In the genomic region with DNA sequence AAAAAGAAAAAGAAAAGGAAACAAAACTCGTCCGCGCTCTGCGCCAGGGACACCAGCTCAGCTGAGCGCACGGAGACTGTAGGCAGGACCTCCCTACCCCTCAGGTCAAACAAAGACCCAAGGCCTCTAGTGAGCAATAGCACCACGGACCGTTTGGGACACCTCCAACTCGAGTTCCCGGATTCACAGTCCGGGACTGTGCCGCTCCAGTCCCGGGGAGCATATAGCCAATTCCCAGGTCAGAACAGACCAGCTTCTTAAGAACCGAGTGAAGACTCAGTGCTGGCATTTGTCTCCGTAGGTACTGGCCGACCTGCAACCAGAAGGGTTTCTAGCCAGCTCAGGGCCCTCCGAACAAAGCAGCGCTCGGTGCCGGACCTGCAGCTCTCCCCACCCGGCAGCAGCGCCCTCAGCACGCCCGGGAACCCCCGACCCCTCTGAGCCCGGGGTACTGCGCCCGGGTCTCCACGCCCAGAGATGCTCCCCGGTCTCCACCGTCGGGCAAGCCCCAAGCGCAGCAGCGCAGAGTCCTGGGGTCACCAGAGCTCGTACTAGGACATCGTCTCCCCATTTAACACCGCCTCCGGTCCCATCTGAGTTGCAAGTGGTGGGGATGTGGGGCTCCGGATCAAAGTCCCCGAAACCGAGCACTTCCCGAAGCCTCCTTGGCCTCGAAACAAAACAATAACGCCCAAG, we compare ENCODE assay signal across 1 cellular context.
TF ChIP-seq lines count a peak whose summit lies in the region.

No MANE protein-coding gene starts in this region.

TF ChIP-seq in WTC11, 78 proteins besides CTCF, POLR2A, EP300 and RAD21 (continued from another document):
- no peak for TF ChIP-seq JUN (CRISPR knock-in tag; IDR thresholded peaks at IDR 0.05)
- peak; percentile 13; the same call in 1 of the 2 replicates for TF ChIP-seq GABPB1 (CRISPR knock-in tag; IDR thresholded peaks at IDR 0.05)
- TF ChIP-seq, protein P1, sequence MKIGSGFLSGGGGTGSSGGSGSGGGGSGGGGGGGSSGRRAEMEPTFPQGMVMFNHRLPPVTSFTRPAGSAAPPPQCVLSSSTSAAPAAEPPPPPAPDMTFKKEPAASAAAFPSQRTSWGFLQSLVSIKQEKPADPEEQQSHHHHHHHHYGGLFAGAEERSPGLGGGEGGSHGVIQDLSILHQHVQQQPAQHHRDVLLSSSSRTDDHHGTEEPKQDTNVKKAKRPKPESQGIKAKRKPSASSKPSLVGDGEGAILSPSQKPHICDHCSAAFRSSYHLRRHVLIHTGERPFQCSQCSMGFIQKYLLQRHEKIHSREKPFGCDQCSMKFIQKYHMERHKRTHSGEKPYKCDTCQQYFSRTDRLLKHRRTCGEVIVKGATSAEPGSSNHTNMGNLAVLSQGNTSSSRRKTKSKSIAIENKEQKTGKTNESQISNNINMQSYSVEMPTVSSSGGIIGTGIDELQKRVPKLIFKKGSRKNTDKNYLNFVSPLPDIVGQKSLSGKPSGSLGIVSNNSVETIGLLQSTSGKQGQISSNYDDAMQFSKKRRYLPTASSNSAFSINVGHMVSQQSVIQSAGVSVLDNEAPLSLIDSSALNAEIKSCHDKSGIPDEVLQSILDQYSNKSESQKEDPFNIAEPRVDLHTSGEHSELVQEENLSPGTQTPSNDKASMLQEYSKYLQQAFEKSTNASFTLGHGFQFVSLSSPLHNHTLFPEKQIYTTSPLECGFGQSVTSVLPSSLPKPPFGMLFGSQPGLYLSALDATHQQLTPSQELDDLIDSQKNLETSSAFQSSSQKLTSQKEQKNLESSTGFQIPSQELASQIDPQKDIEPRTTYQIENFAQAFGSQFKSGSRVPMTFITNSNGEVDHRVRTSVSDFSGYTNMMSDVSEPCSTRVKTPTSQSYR (CRISPR knock-in tag; IDR thresholded peaks at IDR 0.05) = no peak
- TF ChIP-seq, protein P2, sequence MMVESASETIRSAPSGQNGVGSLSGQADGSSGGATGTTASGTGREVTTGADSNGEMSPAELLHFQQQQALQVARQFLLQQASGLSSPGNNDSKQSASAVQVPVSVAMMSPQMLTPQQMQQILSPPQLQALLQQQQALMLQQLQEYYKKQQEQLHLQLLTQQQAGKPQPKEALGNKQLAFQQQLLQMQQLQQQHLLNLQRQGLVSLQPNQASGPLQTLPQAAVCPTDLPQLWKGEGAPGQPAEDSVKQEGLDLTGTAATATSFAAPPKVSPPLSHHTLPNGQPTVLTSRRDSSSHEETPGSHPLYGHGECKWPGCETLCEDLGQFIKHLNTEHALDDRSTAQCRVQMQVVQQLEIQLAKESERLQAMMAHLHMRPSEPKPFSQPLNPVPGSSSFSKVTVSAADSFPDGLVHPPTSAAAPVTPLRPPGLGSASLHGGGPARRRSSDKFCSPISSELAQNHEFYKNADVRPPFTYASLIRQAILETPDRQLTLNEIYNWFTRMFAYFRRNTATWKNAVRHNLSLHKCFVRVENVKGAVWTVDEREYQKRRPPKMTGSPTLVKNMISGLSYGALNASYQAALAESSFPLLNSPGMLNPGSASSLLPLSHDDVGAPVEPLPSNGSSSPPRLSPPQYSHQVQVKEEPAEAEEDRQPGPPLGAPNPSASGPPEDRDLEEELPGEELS (CRISPR knock-in tag; IDR thresholded peaks at IDR 0.05) = 0 out of 2 replicates have a peak, but pooled peaks have one; percentile 11
- TF ChIP-seq ETV6 (CRISPR knock-in tag; IDR thresholded peaks at IDR 0.05) = no peak
- no peak for TF ChIP-seq E2F5 (CRISPR knock-in tag; IDR thresholded peaks at IDR 0.05)
- no peak for TF ChIP-seq ZNF138 (CRISPR knock-in tag; conservative IDR thresholded peaks at IDR 0.05)
- TF ChIP-seq FOXP1 (CRISPR knock-in tag; IDR thresholded peaks at IDR 0.05; ENCODE audit: borderline replicate concordance) = no peak; the same call in 1 of the 2 replicates
